14 cellular contexts compared by ENCODE assay signal in genomic region chr5:127563133-127563532, GRCh38. TPM values are rescaled to one million over a fixed set of nuclear protein-coding genes. Genes with fewer than 3 reads are reported as not detected.
DNase-seq lines count a peak whose midpoint lies in the region; ATAC-seq and TF ChIP-seq lines count a peak whose summit lies in the region.
"Had no signal": no experiment of that assay in that cellular context is flagged by ENCODE, and none has a peak within 500 bp of the region (broad histone marks: within the 10 kb centered on the region; RNA-seq: fewer than 3 reads in every experiment).

No MANE protein-coding gene starts in this region.

- TF ChIP-seq POLR2A in esophagus muscularis mucosa (IDR thresholded peaks at IDR 0.05; ENCODE audit: low read depth): no peak
- no peak for TF ChIP-seq POLR2A in gastroesophageal sphincter (IDR thresholded peaks at IDR 0.05)

- TF ChIP-seq EP300 in esophagus muscularis mucosa (IDR thresholded peaks at IDR 0.05): no peak
- no peak for TF ChIP-seq EP300 in gastroesophageal sphincter (IDR thresholded peaks at IDR 0.05)

- 38% methylated on average over 2 of the region's 2 CpGs for WGBS in esophagus muscularis mucosa
- 16 to 28% methylated on average over 2 of the region's 2 CpGs for WGBS in gastroesophageal sphincter (ENCODE audit: low coverage in 1 of 2), 2 donors
- 82% methylated on average over 2 of the region's 2 CpGs for WGBS in mesenchymal stem cell

- H3K4me1 ChIP-seq in esophagus muscularis mucosa (peaks cover 8 to 52% (median 41%) of the 10 kb centered on the region in 4 donors), gastroesophageal sphincter (peaks cover 6 to 44% (median 13%) of the 10 kb centered on the region in 3 donors), mesenchymal stem cell (ENCODE audit: control insufficient read depth, insufficient read depth, low read depth, low read length) (peaks cover 3% of the 10 kb centered on the region)
- H3K4me1 ChIP-seq: BE2C, HAP-1 had no signal

- peak overlapping the region; percentile 11 for H3K9ac ChIP-seq in mesenchymal stem cell (ENCODE audit: low read length)

- no peak overlapping the region for H2BK120ac ChIP-seq in mesenchymal stem cell (ENCODE audit: low read depth, low read length)

- no peak overlapping the region for H2BK5ac ChIP-seq in mesenchymal stem cell (ENCODE audit: low read depth, low read length, poor library complexity, severe bottlenecking)

- DNase-seq in AG10803 (ENCODE audit: low read depth): peak; percentile 43
- DNase-seq in esophagus muscularis mucosa (ENCODE audit: extremely low spot score): no peak
- no peak for DNase-seq in mesenchymal stem cell
- DNase-seq in middle frontal gyrus (ENCODE audit: extremely low spot score, low spot score): no peak
- DNase-seq in NCI-H510A (lab: John Stamatoyannopoulos, UW): no peak
- no peak for DNase-seq in NCI-H524 treated with DMSO at 0.1 percent for 48 hours (lab: John Stamatoyannopoulos, UW)
- DNase-seq: BE2C; CD4-positive, alpha-beta memory T cell; DMS79 treated with DMSO at 0.1 percent for 48 hours; GDM1 had no signal

- H3K4ac ChIP-seq in mesenchymal stem cell (ENCODE audit: low read depth in 1 of 2, low read length in 2 of 2): no peak overlapping the region

- H3K27ac ChIP-seq in esophagus muscularis mucosa (replicated peaks in 1 of 4) (peak overlapping the region; percentile 55 to 61 (median 57)), gastroesophageal sphincter (peak overlapping the region; percentile 52 to 76 (median 72)), mesenchymal stem cell (ENCODE audit: low read length, poor library complexity, severe bottlenecking) (no peak overlapping the region)
- H3K27ac ChIP-seq: C4-2B had no signal

- H3K23ac ChIP-seq in mesenchymal stem cell (ENCODE audit: low read length in 2 of 2): no peak overlapping the region

- H3K27me3 ChIP-seq in esophagus muscularis mucosa: no peaks in the 10 kb centered on the region
- H3K27me3 ChIP-seq in gastroesophageal sphincter: no peaks in the 10 kb centered on the region
- no peaks in the 10 kb centered on the region for H3K27me3 ChIP-seq in mesenchymal stem cell (ENCODE audit: control insufficient read depth in 1 of 2, insufficient read depth in 1 of 2, low read length in 2 of 2)
- H3K27me3 ChIP-seq: BE2C had no signal

- H4K8ac ChIP-seq in mesenchymal stem cell (ENCODE audit: low read length): no peak overlapping the region

- no peak for ATAC-seq in gastroesophageal sphincter
- no peak for ATAC-seq in HG02642 (IDR thresholded peaks at IDR 0.05; ENCODE audit: poor library complexity, unreplicated experiment)

- no peaks in the 10 kb centered on the region for H3K79me1 ChIP-seq in mesenchymal stem cell (replicated peaks; ENCODE audit: low read length, poor library complexity, severe bottlenecking)

- H3K4me3 ChIP-seq in AG10803 (ENCODE audit: low read length) (no peak overlapping the region), esophagus muscularis mucosa (no peak overlapping the region), gastroesophageal sphincter (no peak overlapping the region), mesenchymal stem cell (ENCODE audit: insufficient read depth in 1 of 2, low read depth in 1 of 2, low read length in 2 of 2) (no peak overlapping the region)
- H3K4me3 ChIP-seq: HAP-1 had no signal

- H3K4me2 ChIP-seq in mesenchymal stem cell (ENCODE audit: low read length, poor library complexity, severe bottlenecking): no peak overlapping the region

- no peak overlapping the region for H2AFZ ChIP-seq in mesenchymal stem cell (ENCODE audit: low read depth, low read length)

- TF ChIP-seq CTCF in AG10803 (conservative IDR thresholded peaks at IDR 0.05; ENCODE audit: low read length) (no peak), esophagus muscularis mucosa (IDR thresholded peaks at IDR 0.05) (no peak), gastroesophageal sphincter (IDR thresholded peaks at IDR 0.05) (no peak)

- H3K18ac ChIP-seq in mesenchymal stem cell (ENCODE audit: low read depth in 1 of 2, low read length in 2 of 2): peak overlapping the region in 1 of 2 experiments; percentile 68

- H4K91ac ChIP-seq in mesenchymal stem cell (ENCODE audit: low read length): no peak overlapping the region

- intact Hi-C loops in esophagus muscularis mucosa (cut with DNase I): loop anchor here (5.0 to 10.0 kb wide), 3 partner anchors 312 to 639 kb away; partner anchors contain the start of gene SLC12A2

- H3K36me3 ChIP-seq in esophagus muscularis mucosa (no peaks in the 10 kb centered on the region), gastroesophageal sphincter (peaks cover 0 to 6% of the 10 kb centered on the region in 2 donors), mesenchymal stem cell (ENCODE audit: control insufficient read depth in 1 of 2, insufficient read depth in 2 of 2, low read depth in 1 of 2, low read length in 2 of 2) (peaks cover 0 to 9% of the 10 kb centered on the region in 2 experiments)
- H3K36me3 ChIP-seq: BE2C, HAP-1 had no signal

- no peaks in the 10 kb centered on the region for H3K9me3 ChIP-seq in esophagus muscularis mucosa
- no peaks in the 10 kb centered on the region for H3K9me3 ChIP-seq in gastroesophageal sphincter
- H3K9me3 ChIP-seq in mesenchymal stem cell (ENCODE audit: control insufficient read depth, low read length): no peaks in the 10 kb centered on the region
- H3K9me3 ChIP-seq: BE2C, HAP-1 had no signal

- no peak overlapping the region for H2AK5ac ChIP-seq in mesenchymal stem cell (ENCODE audit: low read length, severe bottlenecking)

- H2BK15ac ChIP-seq in mesenchymal stem cell (ENCODE audit: low read depth, poor library complexity, severe bottlenecking): no peak overlapping the region

- H3K14ac ChIP-seq in mesenchymal stem cell (ENCODE audit: low read length in 2 of 2): no peak overlapping the region

- H2BK12ac ChIP-seq in mesenchymal stem cell (ENCODE audit: low read length in 2 of 2): no peak overlapping the region

RNA-seq across cellular contexts. Expression of gene PRRC1, which starts 45.7 kb away (rescaled TPM):
- total RNA-seq in esophagus muscularis mucosa (10 to 100 TPM; 20.3 to 29.8 (median 24.8) TPM), gastroesophageal sphincter (10 to 100 TPM; 27.2 to 49.1 (median 30.1) TPM)
- 101 TPM for polyA plus RNA-seq in mesenchymal stem cell (2013, experiment 1 of 2)
- polyA plus RNA-seq in mesenchymal stem cell (2013, experiment 2 of 2): 97.5 TPM
